In genomic region chr4:5045099-5045498, GRCh38 we compare ENCODE assay signal across 12 cellular contexts. TPM values are rescaled to one million over a fixed set of nuclear protein-coding genes. Genes with fewer than 3 reads are reported as not detected.
DNase-seq lines count a peak whose midpoint lies in the region; TF ChIP-seq lines count a peak whose summit lies in the region.
"Had no signal": no experiment of that assay in that cellular context is flagged by ENCODE, and none has a peak within 500 bp of the region (broad histone marks: within the 10 kb centered on the region; RNA-seq: fewer than 3 reads in every experiment).

No MANE protein-coding gene starts in this region.

- H3K36me3 Mint-ChIP-seq in mesothelial cell of epicardium, result no peaks in the 10 kb centered on the region

- no peaks in the 10 kb centered on the region for H3K79me2 ChIP-seq in mammary epithelial cell (ENCODE audit: insufficient read depth, low read length)

- H3K4me2 ChIP-seq in BLaER1 (peak overlapping the region; percentile 82), mammary epithelial cell (ENCODE audit: insufficient read depth, low read depth, low read length) (no peak overlapping the region)

- in situ Hi-C loops in mammary epithelial cell (cut with MboI; ENCODE audit: low sequenced_read_pairs in 2 of 2), result loop anchor here (10.0 to 25.0 kb wide), 2 partner anchors 742 to 770 kb away; no protein-coding TSS in a partner anchor

- peak; percentile 42 for DNase-seq in M059J (ENCODE audit: low read depth)
- peak; percentile 75 for DNase-seq in choroid plexus epithelial cell (ENCODE audit: low read depth)
- peak; percentile 77 for DNase-seq in medulla oblongata (ENCODE audit: extremely low spot score)
- no peak for DNase-seq in mesothelial cell of epicardium (ENCODE audit: low spot score in 2 of 2, unreplicated experiment in 2 of 2)
- DNase-seq in mammary epithelial cell, result no peak
- no peak for DNase-seq in activated CD8-positive, alpha-beta memory T cell treated with anti-CD3 and anti-CD28 coated beads, Interleukin-2, amount 50 U/mL, for 4 hours
- DNase-seq in NCI-H446 treated with DMSO at 0.1 percent for 48 hours (lab: John Stamatoyannopoulos, UW), result no peak
- DNase-seq: effector CD4-positive, alpha-beta T cell; NCI-H1694 had no signal

- H3K4me1 Mint-ChIP-seq in mesothelial cell of epicardium, result peaks cover 11% of the 10 kb centered on the region

- H4K20me1 ChIP-seq in BLaER1, result no peaks in the 10 kb centered on the region
- no peaks in the 10 kb centered on the region for H4K20me1 ChIP-seq in mammary epithelial cell (ENCODE audit: insufficient read depth, low read length)

- peak overlapping the region; percentile 52 for H3K9ac ChIP-seq in BLaER1
- H3K9ac ChIP-seq in mammary epithelial cell (ENCODE audit: insufficient read depth, low read length), result no peak overlapping the region

- H2AFZ ChIP-seq in mammary epithelial cell (ENCODE audit: low read depth, low read length), result no peak overlapping the region

- H3K27me3 ChIP-seq in BLaER1, result no peaks in the 10 kb centered on the region
- H3K27me3 ChIP-seq in mammary epithelial cell (ENCODE audit: insufficient read depth, low read length), result no peaks in the 10 kb centered on the region
- H3K27me3 ChIP-seq: upper lobe of left lung had no signal

- CTCF ChIA-PET in mammary epithelial cell (lab: Charles Lee; ENCODE audit: low non-redundant PET), result no interaction called here

- no peak overlapping the region for H3K27ac Mint-ChIP-seq in mesothelial cell of epicardium

- dilution Hi-C loops in mammary epithelial cell (cut with HindIII; ENCODE audit: low sequenced_read_pairs), result no loop called here

- TF ChIP-seq CTCF in choroid plexus epithelial cell (conservative IDR thresholded peaks at IDR 0.05; ENCODE audit: low read depth, low read length) (no peak), mesothelial cell of epicardium (IDR thresholded peaks at IDR 0.05; ENCODE audit: unreplicated experiment) (no peak), mammary epithelial cell (conservative IDR thresholded peaks at IDR 0.05 in 1 of 2, IDR thresholded peaks at IDR 0.05 in 1 of 2; ENCODE audit: extremely low read depth in 1 of 2, insufficient read depth in 1 of 2, low read depth in 1 of 2, low read length in 2 of 2) (no peak)

- intact Hi-C loops in mammary epithelial cell (cut with micrococcal nuclease), result no loop called here

- H3K27ac ChIP-seq in BLaER1 (peak overlapping the region; percentile 82), mammary epithelial cell (ENCODE audit: insufficient read depth, low read depth, low read length) (no peak overlapping the region)
- H3K27ac ChIP-seq: upper lobe of left lung had no signal

- H3K9me3 ChIP-seq in BLaER1 (peaks cover 17% of the 10 kb centered on the region), mammary epithelial cell (replicated peaks; ENCODE audit: insufficient read depth, low read length) (no peaks in the 10 kb centered on the region)
- H3K9me3 ChIP-seq: upper lobe of left lung had no signal

- H3K4me1 ChIP-seq in BLaER1, result peaks cover 64% of the 10 kb centered on the region
- H3K4me1 ChIP-seq in mammary epithelial cell (ENCODE audit: insufficient read depth, low read length), result no peaks in the 10 kb centered on the region

- BruUV-seq in mammary epithelial cell (replicated peaks; lab: Mats Ljungman, UMichigan), result no TSS peak

- H3K9me3 Mint-ChIP-seq in mesothelial cell of epicardium, result peaks cover 11% of the 10 kb centered on the region

- WGBS in mammary epithelial cell (ENCODE audit: low coverage, missing lambda C conversion rate), result 58% methylated on average over 3 of the region's 3 CpGs

- no peaks in the 10 kb centered on the region for H3K36me3 ChIP-seq in BLaER1
- H3K36me3 ChIP-seq in mammary epithelial cell (ENCODE audit: insufficient read depth, low read length), result no peaks in the 10 kb centered on the region
- H3K36me3 ChIP-seq: upper lobe of left lung had no signal

- H3K4me3 ChIP-seq in BLaER1 (peak overlapping the region; percentile 51), choroid plexus epithelial cell (ENCODE audit: low read depth, low read length) (no peak overlapping the region), mammary epithelial cell (replicated peaks in 1 of 3; ENCODE audit: insufficient read depth in 1 of 3, low read depth in 2 of 3, low read length in 3 of 3) (no peak overlapping the region)
- H3K4me3 ChIP-seq: upper lobe of left lung had no signal

- peaks cover 57% of the 10 kb centered on the region for H3K27me3 Mint-ChIP-seq in mesothelial cell of epicardium (ENCODE audit: low read depth)

- H3K4me3 Mint-ChIP-seq in mesothelial cell of epicardium, result no peak overlapping the region

RNA-seq across cellular contexts. Expression of gene STK32B, which starts 6.2 kb away (rescaled TPM):
- 4.4 and 7.6 TPM in 2 replicates for total RNA-seq in M059J (2014; rRNA removed; shearing (Covaris generic))
- total RNA-seq in mesothelial cell of epicardium (0.69 to 0.96 TPM (median 0.81 TPM) in 3 replicates), mammary epithelial cell (1 to 10 TPM in 1 of 2 donors, under 1 TPM in 1; 0.17 to 2.1 TPM)
- polyA plus RNA-seq in mammary epithelial cell, result 2.0 TPM
- polyA minus RNA-seq in mammary epithelial cell, result 2.7 TPM

RNA-seq across cellular contexts. Expression of gene CYTL1, which starts 25.8 kb away (rescaled TPM):
- total RNA-seq in M059J (2014; rRNA removed; shearing (Covaris generic)), result 138 and 180 TPM in 2 replicates
- 13.9 to 18.0 TPM (median 16.9 TPM) in 3 replicates for total RNA-seq in mesothelial cell of epicardium
- not detected for total RNA-seq in mammary epithelial cell
- 0.14 TPM for polyA plus RNA-seq in mammary epithelial cell
- polyA minus RNA-seq in mammary epithelial cell, result not detected
- polyA plus RNA-seq: BJ had no signal

Comparison
In these comparisons a context has a peak if more than half of its experiments do, and no peak if none do; other contexts are left out.
1. DNase-seq: peak in M059J (single experiment), choroid plexus epithelial cell (single experiment) and medulla oblongata (single experiment); none in mesothelial cell of epicardium (0 of 2), mammary epithelial cell (single experiment), activated CD8-positive, alpha-beta memory T cell treated with anti-CD3 and anti-CD28 coated beads, Interleukin-2, amount 50 U/mL, for 4 hours (single experiment) and NCI-H446 treated with DMSO at 0.1 percent for 48 hours (single experiment).
2. RNA of gene CYTL1, which starts 25.8 kb away (total RNA-seq): 138 to 180 TPM in M059J and 13.9 to 18.0 TPM in mesothelial cell of epicardium; not detected in mammary epithelial cell; every median in the first group is over 10 times any median in the second.